8 cellular contexts compared by ENCODE assay signal in genomic region chr17:21213005-21213404, GRCh38. TPM values are rescaled to one million over a fixed set of nuclear protein-coding genes. Genes with fewer than 3 reads are reported as not detected.
DNase-seq lines count a peak whose midpoint lies in the region; ATAC-seq and TF ChIP-seq lines count a peak whose summit lies in the region.

No MANE protein-coding gene starts in this region.

- no peak for DNase-seq in activated CD4-positive, alpha-beta T cell treated with anti-CD3 and anti-CD28 coated beads, Interleukin-2, amount 10 ng/mL, durations not matched to agents 24 days and 14 days
- no peak for DNase-seq in activated CD4-positive, alpha-beta T cell treated with anti-CD3 and anti-CD28 coated beads for 4 hours
- DNase-seq in activated naive CD8-positive, alpha-beta T cell treated with anti-CD3 and anti-CD28 coated beads, Interleukin-2, amount 50 U/mL, for 24 hours, result no peak
- DNase-seq in kidney epithelial cell (ENCODE audit: low read depth), result no peak
- DNase-seq in testis, result no peak

- H3K36me3 ChIP-seq in kidney epithelial cell (ENCODE audit: control insufficient read depth, insufficient read depth, low read length) (no peaks in the 10 kb centered on the region), testis (ENCODE audit: low read depth, missing control alignments) (no peaks in the 10 kb centered on the region)

- peaks cover 59% of the 10 kb centered on the region for H3K4me1 ChIP-seq in testis

- TF ChIP-seq POLR2A in testis (IDR thresholded peaks at IDR 0.05), result no peak

- H3K27me3 Mint-ChIP-seq in activated CD4-positive, alpha-beta T cell treated with anti-CD3 and anti-CD28 coated beads, Interleukin-2, amount 10 ng/mL, durations not matched to agents 24 days and 14 days, result no peaks in the 10 kb centered on the region
- no peaks in the 10 kb centered on the region for H3K27me3 Mint-ChIP-seq in activated naive CD8-positive, alpha-beta T cell treated with anti-CD3 and anti-CD28 coated beads, Interleukin-2, amount 50 U/mL, for 24 hours

- intact Hi-C loops in activated CD4-positive, alpha-beta T cell treated with anti-CD3 and anti-CD28 coated beads, Interleukin-2, amount 10 ng/mL, durations not matched to agents 24 days and 14 days (cut with micrococcal nuclease), result no loop called here
- intact Hi-C loops in testis (cut with DNase I; ENCODE audit: low total_unique reads), result no loop called here

- peak overlapping the region; percentile 90 for H3K4me3 Mint-ChIP-seq in activated CD4-positive, alpha-beta T cell treated with anti-CD3 and anti-CD28 coated beads, Interleukin-2, amount 10 ng/mL, durations not matched to agents 24 days and 14 days
- peak overlapping the region; percentile 93 for H3K4me3 Mint-ChIP-seq in activated naive CD8-positive, alpha-beta T cell treated with anti-CD3 and anti-CD28 coated beads, Interleukin-2, amount 50 U/mL, for 24 hours

- H3K36me3 Mint-ChIP-seq in activated CD4-positive, alpha-beta T cell treated with anti-CD3 and anti-CD28 coated beads, Interleukin-2, amount 10 ng/mL, durations not matched to agents 24 days and 14 days (ENCODE audit: low read depth), result peaks cover 20% of the 10 kb centered on the region
- H3K36me3 Mint-ChIP-seq in activated naive CD8-positive, alpha-beta T cell treated with anti-CD3 and anti-CD28 coated beads, Interleukin-2, amount 50 U/mL, for 24 hours (ENCODE audit: low read depth), result peaks cover 23% of the 10 kb centered on the region

- peaks cover 45% of the 10 kb centered on the region for H3K4me1 Mint-ChIP-seq in activated CD4-positive, alpha-beta T cell treated with anti-CD3 and anti-CD28 coated beads, Interleukin-2, amount 10 ng/mL, durations not matched to agents 24 days and 14 days
- H3K4me1 Mint-ChIP-seq in activated naive CD8-positive, alpha-beta T cell treated with anti-CD3 and anti-CD28 coated beads, Interleukin-2, amount 50 U/mL, for 24 hours, result peaks cover 60% of the 10 kb centered on the region

- H3K27me3 ChIP-seq in kidney epithelial cell (ENCODE audit: control insufficient read depth, insufficient read depth, low read length) (no peaks in the 10 kb centered on the region), testis (no peaks in the 10 kb centered on the region)

- TF ChIP-seq CTCF in kidney epithelial cell (IDR thresholded peaks at IDR 0.05; ENCODE audit: insufficient read depth, low read length, poor library complexity, severe bottlenecking), result no peak
- TF ChIP-seq CTCF in testis (IDR thresholded peaks at IDR 0.05), result no peak

- 3 to 5% methylated on average over 5 of the region's 5 CpGs for whole genome bisulfite sequencing in testis, 2 donors

- H3K4me3 ChIP-seq in kidney epithelial cell (ENCODE audit: low read depth, low read length) (peak overlapping the region; percentile 76), testis (peak overlapping the region; percentile 92 to 95)

- H3K9me3 Mint-ChIP-seq in activated CD4-positive, alpha-beta T cell treated with anti-CD3 and anti-CD28 coated beads, Interleukin-2, amount 10 ng/mL, durations not matched to agents 24 days and 14 days, result no peaks in the 10 kb centered on the region
- H3K9me3 Mint-ChIP-seq in activated naive CD8-positive, alpha-beta T cell treated with anti-CD3 and anti-CD28 coated beads, Interleukin-2, amount 50 U/mL, for 24 hours, result no peaks in the 10 kb centered on the region

- H3K9me3 ChIP-seq in testis, result no peaks in the 10 kb centered on the region

- ATAC-seq in activated naive CD8-positive, alpha-beta T cell treated with anti-CD3 and anti-CD28 coated beads, Interleukin-2, amount 50 U/mL, for 24 hours, result no peak
- ATAC-seq in GM18907 (IDR thresholded peaks at IDR 0.05; ENCODE audit: unreplicated experiment) (no peak), GM19023 (IDR thresholded peaks at IDR 0.05; ENCODE audit: unreplicated experiment) (no peak), HG02571 (IDR thresholded peaks at IDR 0.05; ENCODE audit: unreplicated experiment) (no peak)

- peak overlapping the region in 1 of 2 donors; percentile 96 for H3K27ac ChIP-seq in testis

- H3K27ac Mint-ChIP-seq in activated CD4-positive, alpha-beta T cell treated with anti-CD3 and anti-CD28 coated beads, Interleukin-2, amount 10 ng/mL, durations not matched to agents 24 days and 14 days, result peak overlapping the region; percentile 95
- peak overlapping the region; percentile 87 for H3K27ac Mint-ChIP-seq in activated naive CD8-positive, alpha-beta T cell treated with anti-CD3 and anti-CD28 coated beads, Interleukin-2, amount 50 U/mL, for 24 hours

RNA-seq across cellular contexts. Expression of gene TMEM11, which starts 1.0 kb away (rescaled TPM):
- 33.5 and 34.7 TPM in 2 replicates for total RNA-seq in activated CD4-positive, alpha-beta T cell treated with anti-CD3 and anti-CD28 coated beads, Interleukin-2, amount 10 ng/mL, durations not matched to agents 24 days and 14 days
- total RNA-seq in kidney epithelial cell (21.6 and 24.3 TPM in 2 replicates), testis (10 to 100 TPM; 38.9 to 55.2 TPM)
- polyA plus RNA-seq in testis (ENCODE audit: insufficient read depth, low read depth, low replicate concordance), result 53.4 TPM

RNA-seq across cellular contexts. Expression of gene NATD1, which starts 40.2 kb away (rescaled TPM):
- total RNA-seq in activated CD4-positive, alpha-beta T cell treated with anti-CD3 and anti-CD28 coated beads, Interleukin-2, amount 10 ng/mL, durations not matched to agents 24 days and 14 days, result 1.1 TPM in 2 replicates
- 15.2 and 16.8 TPM in 2 replicates for total RNA-seq in kidney epithelial cell
- 10 to 100 TPM; 17.9 to 20.0 TPM for total RNA-seq in testis
- 12.1 TPM for polyA plus RNA-seq in testis (ENCODE audit: insufficient read depth, low read depth, low replicate concordance)
